ENCODE assay signal across 8 cellular contexts in genomic region chr5:107929080-107929479, GRCh38.
"Had no signal": no experiment of that assay in that cellular context is flagged by ENCODE, and none has a peak within 500 bp of the region (broad histone marks: within the 10 kb centered on the region; RNA-seq: fewer than 3 reads in every experiment).

No MANE protein-coding gene starts in this region.

- H3K4me3 ChIP-seq: GM23248, HAP-1 had no signal

- H3K27ac ChIP-seq: GM23248, HL-60 had no signal

- H3K36me3 ChIP-seq: HAP-1 had no signal

- DNase-seq: GM23248, GOT3, H7, HFFc6 had no signal

- H3K9me3 ChIP-seq: HAP-1 had no signal

- ATAC-seq: HCT116, HepG2 had no signal

- FAIRE-seq: HepG2 had no signal

- H2AFZ ChIP-seq: GM23248 had no signal

- H3K9ac ChIP-seq: GM23248 had no signal
